In genomic region chr1:24112381-24113169, GRCh38 we compare ENCODE assay signal across 8 cellular contexts. TPM values are rescaled to one million over a fixed set of nuclear protein-coding genes. Genes with fewer than 3 reads are reported as not detected.
DNase-seq lines count a peak whose midpoint lies in the region; ATAC-seq and TF ChIP-seq lines count a peak whose summit lies in the region.

No MANE protein-coding gene starts in this region.

- DNase-seq in Calu3 (peak; percentile 63), HT1080 (ENCODE audit: low read depth) (peak; percentile 69), RWPE2 (ENCODE audit: low spot score) (no peak), right cardiac atrium (peak; percentile 80 to 88 (median 87)), retinal pigment epithelial cell (ENCODE audit: low read depth) (no peak)
- DNase-seq in activated naive CD8-positive, alpha-beta T cell treated with anti-CD3 and anti-CD28 coated beads, Interleukin-2, amount 10 ng/mL, durations not matched to agents 7 days and 5 days = peak; percentile 59

- peak; percentile 83 for ATAC-seq in RWPE2 (ENCODE audit: low read depth)
- peak; percentile 97 for ATAC-seq in activated naive CD8-positive, alpha-beta T cell treated with anti-CD3 and anti-CD28 coated beads, Interleukin-2, amount 10 ng/mL, durations not matched to agents 7 days and 5 days (ENCODE audit: low read depth)
- ATAC-seq in right cardiac atrium = peak; percentile 82 to 84
- no peak for ATAC-seq in GM18873 (IDR thresholded peaks at IDR 0.05; ENCODE audit: low FRiP score, unreplicated experiment)
- ATAC-seq in HG03025 (IDR thresholded peaks at IDR 0.05; ENCODE audit: low FRiP score, unreplicated experiment) = no peak

- no peak overlapping the region for H3K27ac Mint-ChIP-seq in Calu3 (ENCODE audit: unreplicated experiment)
- H3K27ac Mint-ChIP-seq in activated naive CD8-positive, alpha-beta T cell treated with anti-CD3 and anti-CD28 coated beads, Interleukin-2, amount 10 ng/mL, durations not matched to agents 7 days and 5 days = no peak overlapping the region

- H3K27me3 ChIP-seq in RWPE2 (ENCODE audit: insufficient read depth, poor library complexity, severe bottlenecking) = no peaks in the 10 kb centered on the region
- no peaks in the 10 kb centered on the region for H3K27me3 ChIP-seq in right cardiac atrium (ENCODE audit: control insufficient read depth, insufficient read depth)

- H3K4me3 Mint-ChIP-seq in Calu3 (ENCODE audit: low read depth, unreplicated experiment) = no peak overlapping the region
- H3K4me3 Mint-ChIP-seq in activated naive CD8-positive, alpha-beta T cell treated with anti-CD3 and anti-CD28 coated beads, Interleukin-2, amount 10 ng/mL, durations not matched to agents 7 days and 5 days = peak overlapping the region; percentile 30

- H3K4me1 Mint-ChIP-seq in Calu3 (ENCODE audit: low read depth, unreplicated experiment) = peaks cover 10% of the 10 kb centered on the region
- peaks cover 5% of the 10 kb centered on the region for H3K4me1 Mint-ChIP-seq in activated naive CD8-positive, alpha-beta T cell treated with anti-CD3 and anti-CD28 coated beads, Interleukin-2, amount 10 ng/mL, durations not matched to agents 7 days and 5 days

- POLR2A ChIA-PET in activated naive CD8-positive, alpha-beta T cell treated with anti-CD3 and anti-CD28 coated beads, Interleukin-2, amount 10 ng/mL, durations not matched to agents 7 days and 5 days (lab: Charles Lee) = no interaction called here

- 40% methylated on average over 26 of the region's 26 CpGs for WGBS in right cardiac atrium

- intact Hi-C loops in Calu3 (cut with micrococcal nuclease; ENCODE audit: unreplicated experiment) = loop anchor here (2.0 kb wide), 1 partner anchor 42 kb away; no protein-coding TSS in a partner anchor
- intact Hi-C loops in right cardiac atrium (cut with DNase I) = loop anchor here in 3 of 4 donors (5.0 kb wide), 1 partner anchor 40 kb away; no protein-coding TSS in a partner anchor

- no peak overlapping the region for H3K27ac ChIP-seq in RWPE2 (ENCODE audit: poor library complexity, severe bottlenecking)
- peak overlapping the region; percentile 98 for H3K27ac ChIP-seq in right cardiac atrium (ENCODE audit: low read length)

- H3K4me3 ChIP-seq in RWPE2 (ENCODE audit: severe bottlenecking) (no peak overlapping the region), right cardiac atrium (ENCODE audit: low read length) (peak overlapping the region; percentile 53), retinal pigment epithelial cell (ENCODE audit: low read length) (peak overlapping the region; percentile 39)

- no peaks in the 10 kb centered on the region for H3K27me3 Mint-ChIP-seq in Calu3 (ENCODE audit: unreplicated experiment)
- peaks cover 25% of the 10 kb centered on the region for H3K27me3 Mint-ChIP-seq in activated naive CD8-positive, alpha-beta T cell treated with anti-CD3 and anti-CD28 coated beads, Interleukin-2, amount 10 ng/mL, durations not matched to agents 7 days and 5 days

- H3K9me3 ChIP-seq in RWPE2 (ENCODE audit: severe bottlenecking) = no peaks in the 10 kb centered on the region
- H3K9me3 ChIP-seq in right cardiac atrium (ENCODE audit: control insufficient read depth, low read length) = no peaks in the 10 kb centered on the region

- H3K36me3 ChIP-seq in RWPE2 (ENCODE audit: low read depth) = no peaks in the 10 kb centered on the region

- TF ChIP-seq CTCF in Calu3 (IDR thresholded peaks at IDR 0.05; ENCODE audit: unreplicated experiment) (no peak), RWPE2 (IDR thresholded peaks at IDR 0.05; ENCODE audit: poor library complexity, severe bottlenecking) (peak; percentile 85), retinal pigment epithelial cell (conservative IDR thresholded peaks at IDR 0.05; ENCODE audit: low read depth, low read length) (peak; percentile 76)

- BruUV-seq in Calu3 (replicated peaks; lab: Mats Ljungman, UMichigan) = no TSS peak

- peaks cover 5% of the 10 kb centered on the region for H3K36me3 Mint-ChIP-seq in Calu3 (ENCODE audit: insufficient read depth, unreplicated experiment)
- no peaks in the 10 kb centered on the region for H3K36me3 Mint-ChIP-seq in activated naive CD8-positive, alpha-beta T cell treated with anti-CD3 and anti-CD28 coated beads, Interleukin-2, amount 10 ng/mL, durations not matched to agents 7 days and 5 days

- H3K4me1 ChIP-seq in RWPE2 (ENCODE audit: insufficient read depth, poor library complexity, severe bottlenecking) (peaks cover 26% of the 10 kb centered on the region), right cardiac atrium (ENCODE audit: control insufficient read depth, insufficient read depth, low read length) (peaks cover 2% of the 10 kb centered on the region)

- no peaks in the 10 kb centered on the region for H3K9me3 Mint-ChIP-seq in Calu3 (ENCODE audit: low read depth, unreplicated experiment)
- H3K9me3 Mint-ChIP-seq in activated naive CD8-positive, alpha-beta T cell treated with anti-CD3 and anti-CD28 coated beads, Interleukin-2, amount 10 ng/mL, durations not matched to agents 7 days and 5 days = no peaks in the 10 kb centered on the region

- CTCF ChIA-PET in Calu3 (lab: Charles Lee) = interaction anchor here (0.8 kb wide), 1 partner anchor 12 kb away, joined by 5 read pairs; no protein-coding TSS in a partner anchor

RNA-seq across cellular contexts. Expression of gene MYOM3, which starts 0.6 kb away (rescaled TPM):
- total RNA-seq in Calu3 (2022) (0.42 and 1.0 TPM in 2 replicates), right cardiac atrium (100 to 1,000 TPM; 202 to 292 (median 241) TPM)
- total RNA-seq in HT1080 (2014; rRNA removed; shearing (Covaris generic)) = 0.97 and 1.5 TPM in 2 replicates
- polyA plus RNA-seq in HT1080 (2015; cell fraction: cytosol; rRNA removed) = 2.8 TPM in 2 replicates
- polyA plus RNA-seq in HT1080 (2015; cell fraction: nucleus; rRNA removed) = 3.0 and 3.3 TPM in 2 replicates
- total RNA-seq in activated naive CD8-positive, alpha-beta T cell treated with anti-CD3 and anti-CD28 coated beads, Interleukin-2, amount 10 ng/mL, durations not matched to agents 7 days and 5 days = not detected
- 258 TPM for polyA plus RNA-seq in right cardiac atrium

RNA-seq across cellular contexts. Expression of gene IL22RA1, which starts 30.4 kb away (rescaled TPM):
- 1.3 and 2.0 TPM in 2 replicates for total RNA-seq in Calu3 (2022)
- total RNA-seq in HT1080 (2014; rRNA removed; shearing (Covaris generic)) = 0.33 and 0.64 TPM in 2 replicates
- 0.14 and 0.26 TPM in 2 replicates for polyA plus RNA-seq in HT1080 (2015; cell fraction: cytosol; rRNA removed)
- 0.25 and 0.46 TPM in 2 replicates for polyA plus RNA-seq in HT1080 (2015; cell fraction: nucleus; rRNA removed)
- under 1 TPM in 1 of 2 experiments, not detected in 1; 0.11 TPM for total RNA-seq in activated naive CD8-positive, alpha-beta T cell treated with anti-CD3 and anti-CD28 coated beads, Interleukin-2, amount 10 ng/mL, durations not matched to agents 7 days and 5 days
- total RNA-seq in right cardiac atrium = under 1 TPM; 0.28 to 0.51 (median 0.30) TPM
- polyA plus RNA-seq in right cardiac atrium = 0.29 TPM

Comparison
In these comparisons a context has a peak if more than half of its experiments do, and no peak if none do; other contexts are left out.
1. DNase-seq: peak in Calu3 (single experiment), HT1080 (single experiment), activated naive CD8-positive, alpha-beta T cell treated with anti-CD3 and anti-CD28 coated beads, Interleukin-2, amount 10 ng/mL, durations not matched to agents 7 days and 5 days (single experiment) and right cardiac atrium (3 of 3); none in RWPE2 (single experiment) and retinal pigment epithelial cell (single experiment).
2. ATAC-seq: peak in RWPE2 (single experiment), activated naive CD8-positive, alpha-beta T cell treated with anti-CD3 and anti-CD28 coated beads, Interleukin-2, amount 10 ng/mL, durations not matched to agents 7 days and 5 days (single experiment) and right cardiac atrium (2 of 2); none in GM18873 (single experiment) and HG03025 (single experiment).
3. RNA of gene MYOM3, which starts 0.6 kb away (total RNA-seq): 202 to 292 TPM in right cardiac atrium; 0.97 to 1.5 TPM in HT1080, 0.42 to 1.0 TPM in Calu3 and not detected in activated naive CD8-positive, alpha-beta T cell treated with anti-CD3 and anti-CD28 coated beads, Interleukin-2, amount 10 ng/mL, durations not matched to agents 7 days and 5 days; every median in the first group is over 10 times any median in the second.